Comparison of ENCODE assay signal across 18 cellular contexts in genomic region chr5:36703245-36703860, GRCh38.
A peak's percentile ranks its signal among the peaks of the same experiment; 100 is the strongest.
DNase-seq lines count a peak whose midpoint lies in the region; ATAC-seq and TF ChIP-seq lines count a peak whose summit lies in the region.
"Had no signal": no experiment of that assay in that cellular context is flagged by ENCODE, and none has a peak within 500 bp of the region (broad histone marks: within the 10 kb centered on the region; RNA-seq: fewer than 3 reads in every experiment).

No MANE protein-coding gene starts in this region.

- TF ChIP-seq POLR2A in breast epithelium (IDR thresholded peaks at IDR 0.05) (no peak), upper lobe of left lung (IDR thresholded peaks at IDR 0.05) (no peak), Peyer's patch (IDR thresholded peaks at IDR 0.05) (no peak)

- no peak overlapping the region for H3K27ac ChIP-seq in breast epithelium
- peak overlapping the region; percentile 36 for H3K27ac ChIP-seq in right cardiac atrium (ENCODE audit: low read length)
- H3K27ac ChIP-seq in upper lobe of left lung = no peak overlapping the region
- no peak overlapping the region for H3K27ac ChIP-seq in Peyer's patch
- H3K27ac ChIP-seq: skin epidermis had no signal

- CTCF ChIA-PET in MCF 10A (lab: Yijun Ruan, JAX) = no interaction called here

- TF ChIP-seq CTCF in MCF 10A (IDR thresholded peaks at IDR 0.05; ENCODE audit: unreplicated experiment) (no peak), breast epithelium (IDR thresholded peaks at IDR 0.05) (no peak), cardiac fibroblast (IDR thresholded peaks at IDR 0.05; ENCODE audit: low read depth, low read length) (no peak), upper lobe of left lung (IDR thresholded peaks at IDR 0.05) (no peak), Peyer's patch (IDR thresholded peaks at IDR 0.05) (no peak)

- H3K9me3 ChIP-seq in breast epithelium = no peaks in the 10 kb centered on the region
- no peaks in the 10 kb centered on the region for H3K9me3 ChIP-seq in right cardiac atrium (ENCODE audit: control insufficient read depth, low read length)
- H3K9me3 ChIP-seq in upper lobe of left lung = no peaks in the 10 kb centered on the region
- H3K9me3 ChIP-seq in Peyer's patch = no peaks in the 10 kb centered on the region
- H3K9me3 ChIP-seq: Caco-2, mucosa of descending colon had no signal

- no TSS peak for BruUV-seq in MCF 10A (replicated peaks; lab: Mats Ljungman, UMichigan)

- POLR2A ChIA-PET in MCF 10A (lab: Yijun Ruan, JAX) = interaction anchor here (0.7 kb wide), 1 partner anchor 206 kb away, joined by 5 read pairs; no protein-coding TSS in a partner anchor

- H3K27me3 Mint-ChIP-seq in MCF 10A (ENCODE audit: insufficient read depth, unreplicated experiment) = peaks cover 12% of the 10 kb centered on the region
- H3K27me3 Mint-ChIP-seq: activated CD4-positive, alpha-beta T cell treated with anti-CD3 and anti-CD28 coated beads, Interleukin-2, amount 10 ng/mL, durations not matched to agents 24 days and 14 days; activated naive CD8-positive, alpha-beta T cell treated with anti-CD3 and anti-CD28 coated beads for 36 hours had no signal

- H3K27me3 ChIP-seq in breast epithelium (no peaks in the 10 kb centered on the region), right cardiac atrium (ENCODE audit: control insufficient read depth, insufficient read depth) (no peaks in the 10 kb centered on the region), upper lobe of left lung (no peaks in the 10 kb centered on the region), Peyer's patch (no peaks in the 10 kb centered on the region)

- peaks cover 6% of the 10 kb centered on the region for H3K4me1 Mint-ChIP-seq in MCF 10A (ENCODE audit: insufficient read depth, unreplicated experiment)
- H3K4me1 Mint-ChIP-seq: activated CD4-positive, alpha-beta T cell treated with anti-CD3 and anti-CD28 coated beads, Interleukin-2, amount 10 ng/mL, durations not matched to agents 24 days and 14 days; activated naive CD8-positive, alpha-beta T cell treated with anti-CD3 and anti-CD28 coated beads for 36 hours had no signal

- H3K4me3 Mint-ChIP-seq in MCF 10A (ENCODE audit: unreplicated experiment) = no peak overlapping the region
- H3K4me3 Mint-ChIP-seq: activated CD4-positive, alpha-beta T cell treated with anti-CD3 and anti-CD28 coated beads, Interleukin-2, amount 10 ng/mL, durations not matched to agents 24 days and 14 days; activated naive CD8-positive, alpha-beta T cell treated with anti-CD3 and anti-CD28 coated beads for 36 hours had no signal

- H3K36me3 ChIP-seq in breast epithelium (no peaks in the 10 kb centered on the region), upper lobe of left lung (no peaks in the 10 kb centered on the region), Peyer's patch (no peaks in the 10 kb centered on the region)

- no peak for TF ChIP-seq EP300 in upper lobe of left lung (IDR thresholded peaks at IDR 0.05)

- H3K4me1 ChIP-seq in breast epithelium (no peaks in the 10 kb centered on the region), right cardiac atrium (ENCODE audit: control insufficient read depth, insufficient read depth, low read length) (peaks cover 5% of the 10 kb centered on the region), upper lobe of left lung (peaks cover 0 to 9% (median 5%) of the 10 kb centered on the region in 4 donors), Peyer's patch (peaks cover 0 to 6% (median 0%) of the 10 kb centered on the region in 4 donors)

- H3K4me3 ChIP-seq in breast epithelium (no peak overlapping the region), cardiac fibroblast (replicated peaks in 1 of 2; ENCODE audit: low read depth in 2 of 2, low read length in 2 of 2) (no peak overlapping the region), right cardiac atrium (ENCODE audit: low read length) (no peak overlapping the region), upper lobe of left lung (no peak overlapping the region), Peyer's patch (no peak overlapping the region)
- H3K4me3 ChIP-seq: mucosa of descending colon, skin epidermis had no signal

- no peaks in the 10 kb centered on the region for H3K9me3 Mint-ChIP-seq in MCF 10A (ENCODE audit: unreplicated experiment)

- ATAC-seq in right cardiac atrium (peak; percentile 7 to 30), upper lobe of left lung (ENCODE audit: low FRiP score in 2 of 2) (peak in 1 of 2 donors; percentile 34), HG02981 (IDR thresholded peaks at IDR 0.05; ENCODE audit: unreplicated experiment) (no peak)
- ATAC-seq: mucosa of descending colon had no signal

- WGBS in right cardiac atrium = 47% methylated on average over 5 of the region's 5 CpGs
- 65 to 68% methylated on average over 4 to 5 of the region's 5 CpGs for WGBS in upper lobe of left lung, 2 donors

- H3K27ac Mint-ChIP-seq in MCF 10A (ENCODE audit: low read depth, unreplicated experiment) = no peak overlapping the region
- H3K27ac Mint-ChIP-seq: activated CD4-positive, alpha-beta T cell treated with anti-CD3 and anti-CD28 coated beads, Interleukin-2, amount 10 ng/mL, durations not matched to agents 24 days and 14 days; activated naive CD8-positive, alpha-beta T cell treated with anti-CD3 and anti-CD28 coated beads for 36 hours had no signal

- H3K36me3 Mint-ChIP-seq in MCF 10A (ENCODE audit: insufficient read depth, unreplicated experiment) = no peaks in the 10 kb centered on the region

- DNase-seq in MCF 10A (ENCODE audit: unreplicated experiment) (peak; percentile 58), breast epithelium (ENCODE audit: low spot score in 2 of 2) (no peak), cardiac fibroblast (ENCODE audit: low read depth in 2 of 2) (peak; percentile 37 to 72), right cardiac atrium (peak; percentile 35 to 79 (median 73)), upper lobe of left lung (peak; percentile 54 to 57), Peyer's patch (no peak)
- no peak for DNase-seq in activated CD8-positive, alpha-beta memory T cell treated with anti-CD3 and anti-CD28 coated beads for 24 hours
- DNase-seq: activated CD4-positive, alpha-beta T cell treated with anti-CD3 and anti-CD28 coated beads, Interleukin-2, amount 10 ng/mL, durations not matched to agents 24 days and 14 days; activated naive CD8-positive, alpha-beta T cell treated with anti-CD3 and anti-CD28 coated beads for 36 hours; activated T-cell treated with anti-CD3 and anti-CD28 coated beads, Interleukin-2, amount 50 U/mL, for 48 hours; Caco-2; caudate nucleus; effector CD4-positive, alpha-beta T cell; mucosa of descending colon; NCI-H2171 treated with DMSO at 0.1 percent for 48 hours; stimulated activated naive CD4-positive, alpha-beta T cell had no signal

- intact Hi-C loops in MCF 10A (cut with micrococcal nuclease) (no loop called here), breast epithelium (cut with DNase I; ENCODE audit: low total_unique reads) (no loop called here), right cardiac atrium (cut with DNase I) (no loop called here)

Comparison
In these comparisons a context has a peak if more than half of its experiments do, and no peak if none do; other contexts are left out.
1. DNase-seq: peak in MCF 10A (single experiment), cardiac fibroblast (2 of 2), right cardiac atrium (3 of 3) and upper lobe of left lung (2 of 2); none in breast epithelium (0 of 2), activated CD8-positive, alpha-beta memory T cell treated with anti-CD3 and anti-CD28 coated beads for 24 hours (single experiment) and Peyer's patch (0 of 3).